In genomic region chr4:167339781-167340180, GRCh38 we compare ENCODE assay signal across 19 cellular contexts.
DNase-seq lines count a peak whose midpoint lies in the region; ATAC-seq and TF ChIP-seq lines count a peak whose summit lies in the region.
"Had no signal": no experiment of that assay in that cellular context is flagged by ENCODE, and none has a peak within 500 bp of the region (broad histone marks: within the 10 kb centered on the region; RNA-seq: fewer than 3 reads in every experiment).

No MANE protein-coding gene starts in this region.

- DNase-seq in ELR (ENCODE audit: low read depth), result peak; percentile 19
- DNase-seq in HS-5 (ENCODE audit: low read depth), result peak; percentile 6
- peak; percentile 19 for DNase-seq in amniotic stem cell (lab: John Stamatoyannopoulos, UW)
- peak; percentile 0 for DNase-seq in fibroblast of pulmonary artery (ENCODE audit: low read depth)
- DNase-seq in NCI-H2171 (lab: John Stamatoyannopoulos, UW), result no peak
- DNase-seq in activated effector memory CD4-positive, alpha-beta T cell treated with Interleukin-2 at 50 U/mL for 16 hours, result no peak
- DNase-seq in stimulated activated naive CD4-positive, alpha-beta T cell treated with Interleukin-2 at 50 U/mL for 16 hours (lab: John Stamatoyannopoulos, UW), result no peak
- DNase-seq: 8988T; C1 segment of cervical spinal cord; Calu3; CD4-positive, alpha-beta memory T cell; COR-L47; DMS53; DMS79 treated with DMSO at 0.1 percent for 48 hours; GM23248; H9; HFFc6 had no signal

- TF ChIP-seq CTCF in fibroblast of pulmonary artery (IDR thresholded peaks at IDR 0.05; ENCODE audit: low read length, missing control alignments), result no peak

- H3K4me3 ChIP-seq in fibroblast of pulmonary artery (replicated peaks; ENCODE audit: low read depth, low read length), result no peak overlapping the region
- H3K4me3 ChIP-seq: A549, GM23248 had no signal

- no peak for ATAC-seq in HG02571 (IDR thresholded peaks at IDR 0.05; ENCODE audit: unreplicated experiment)
- ATAC-seq: A549 had no signal

Comparison
In these comparisons a context has a peak if more than half of its experiments do, and no peak if none do; other contexts are left out.
1. DNase-seq: peak in ELR (single experiment), HS-5 (single experiment), amniotic stem cell (single experiment) and fibroblast of pulmonary artery (single experiment); none in NCI-H2171 (single experiment), activated effector memory CD4-positive, alpha-beta T cell treated with Interleukin-2 at 50 U/mL for 16 hours (single experiment) and stimulated activated naive CD4-positive, alpha-beta T cell treated with Interleukin-2 at 50 U/mL for 16 hours (single experiment).